Comparison of ENCODE assay signal across 1 cellular context in the genomic region with DNA sequence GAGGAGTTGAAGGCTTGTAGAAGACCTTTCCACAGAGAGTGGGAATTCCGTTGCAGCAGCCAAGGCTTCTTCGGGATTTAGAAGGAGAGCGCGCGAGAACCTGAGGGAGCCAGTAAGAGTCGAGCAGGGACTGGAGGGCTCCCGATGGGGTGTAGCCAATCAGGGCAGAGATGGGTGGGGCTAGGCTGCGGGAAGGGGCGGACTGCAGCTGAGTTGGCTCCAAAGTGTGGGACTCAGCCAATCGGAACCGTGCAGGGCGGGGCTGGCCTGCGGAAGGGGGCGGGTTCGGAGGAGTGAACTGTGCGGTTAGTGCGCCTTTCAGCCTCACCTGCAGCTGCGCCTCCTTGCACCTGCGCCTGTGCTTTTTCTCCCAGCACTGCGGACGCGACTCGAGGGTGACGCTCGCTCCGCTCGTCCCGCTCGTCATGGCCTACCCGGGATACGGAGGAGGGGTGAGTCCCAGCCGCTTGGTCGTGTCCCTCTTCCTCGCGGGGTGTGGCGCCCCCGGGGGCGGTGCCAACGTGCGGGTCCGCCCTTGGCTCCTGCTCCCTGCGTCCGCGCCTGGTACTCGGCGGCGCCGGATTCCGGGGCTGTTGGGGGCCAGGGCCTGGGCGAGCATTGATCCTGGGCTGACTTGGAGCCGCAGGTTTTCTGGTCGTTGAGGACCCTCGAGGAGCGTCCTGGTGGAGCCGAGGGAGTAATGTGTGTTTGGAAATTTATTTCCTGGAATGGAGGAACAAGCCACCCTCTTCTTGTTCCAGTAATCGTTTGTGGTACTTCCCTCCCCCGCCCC.
TF ChIP-seq lines count a peak whose summit lies in the region.

A gene with protein sequence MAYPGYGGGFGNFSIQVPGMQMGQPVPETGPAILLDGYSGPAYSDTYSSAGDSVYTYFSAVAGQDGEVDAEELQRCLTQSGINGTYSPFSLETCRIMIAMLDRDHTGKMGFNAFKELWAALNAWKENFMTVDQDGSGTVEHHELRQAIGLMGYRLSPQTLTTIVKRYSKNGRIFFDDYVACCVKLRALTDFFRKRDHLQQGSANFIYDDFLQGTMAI (plus strand): TSS at position 309 of the 793 bp plus-strand sequence. CDS start 117 bp downstream, at position 426.

TF ChIP-seq in K562, 482 proteins besides CTCF, POLR2A, EP300 and RAD21 (continued from another document):
- 0 out of 2 replicates have a peak, but pooled peaks have one; percentile 13 for TF ChIP-seq ZNF655 (CRISPR knock-in tag; IDR thresholded peaks at IDR 0.05)
- TF ChIP-seq HNRNPLL (IDR thresholded peaks at IDR 0.05; ENCODE audit: low read depth, low read length, poor library complexity, severe bottlenecking) = no peak
- TF ChIP-seq TFAP4 (CRISPR knock-in tag; IDR thresholded peaks at IDR 0.05; ENCODE audit: borderline replicate concordance) = peak; percentile 42; the same call in 1 of the 2 replicates
- no peak for TF ChIP-seq HNRNPL (IDR thresholded peaks at IDR 0.05; ENCODE audit: low read depth, low read length)
- TF ChIP-seq SP1 (CRISPR knock-in tag; IDR thresholded peaks at IDR 0.05) = peak; percentile 45
- TF ChIP-seq ETV1 (tag; conservative IDR thresholded peaks at IDR 0.05; ENCODE audit: low read depth) = 0 out of 2 replicates have a peak, but pooled peaks have one; percentile 14
- TF ChIP-seq HMGXB4 (CRISPR knock-in tag; IDR thresholded peaks at IDR 0.05) = no peak
